ENCODE assay signal across 23 cellular contexts in genomic region chr4:94274912-94275311, GRCh38.
DNase-seq lines count a peak whose midpoint lies in the region; FAIRE-seq and TF ChIP-seq lines count a peak whose summit lies in the region.
"Had no signal": no experiment of that assay in that cellular context is flagged by ENCODE, and none has a peak within 500 bp of the region (broad histone marks: within the 10 kb centered on the region; RNA-seq: fewer than 3 reads in every experiment).

No MANE protein-coding gene starts in this region.

- no peak for FAIRE-seq in small intestine (lab: Jason Lieb, UNC)

- H3K27ac Mint-ChIP-seq in H9, result no peak overlapping the region
- H3K27ac Mint-ChIP-seq: T-cell had no signal

- DNase-seq in AG08395 (ENCODE audit: low spot score), result peak; percentile 52
- peak; percentile 43 for DNase-seq in HCEC 1CT
- DNase-seq in amniotic stem cell (lab: John Stamatoyannopoulos, UW), result peak; percentile 53
- DNase-seq in hepatic stellate cell (ENCODE audit: low spot score), result peak; percentile 37
- DNase-seq in small intestine, result no peak
- no peak for DNase-seq in activated T-cell treated with anti-CD3 and anti-CD28 coated beads, Interleukin-2, amount 50 U/mL, for 1 hour
- DNase-seq in H9, result no peak
- DNase-seq in activated T-cell treated with anti-CD3 and anti-CD28 coated beads for 4 hours, result no peak
- DNase-seq: activated CD4-positive, CD25-positive, alpha-beta regulatory T cell treated with anti-CD3 and anti-CD28 coated beads, Interleukin-2, amount 50 U/mL, for 72 hours; activated naive CD4-positive, alpha-beta T cell; activated T-cell treated with anti-CD3 and anti-CD28 coated beads, Interleukin-2, amount 50 U/mL, for 4 hours; amygdala; caudate nucleus; head of caudate nucleus; left cardiac atrium; MM.1S; NCI-H1436 treated with DMSO at 0.1 percent for 48 hours; NCI-H524 treated with DMSO at 0.1 percent for 48 hours; nucleus accumbens; Peyer's patch; substantia nigra; T-cell; upper lobe of right lung had no signal

- H3K9me3 ChIP-seq in small intestine (ENCODE audit: control insufficient read depth, low read depth), result no peaks in the 10 kb centered on the region
- H3K9me3 ChIP-seq in H9 (ENCODE audit: control insufficient read depth, low read depth, low read length), result no peaks in the 10 kb centered on the region
- H3K9me3 ChIP-seq: Peyer's patch, upper lobe of right lung had no signal

- peaks cover 0 to 4% of the 10 kb centered on the region in 2 donors for H3K36me3 ChIP-seq in small intestine (ENCODE audit: control insufficient read depth in 2 of 2, insufficient read depth in 2 of 2, low read length in 2 of 2)

- no peak overlapping the region for H3K27ac ChIP-seq in small intestine (ENCODE audit: low read depth in 1 of 2, low read length in 1 of 2)
- no peak overlapping the region for H3K27ac ChIP-seq in H9 (ENCODE audit: insufficient read length, low read depth, low read length)
- H3K27ac ChIP-seq: Peyer's patch, upper lobe of right lung had no signal

- WGBS in small intestine, 3 donors, result 94 to 98% (median 96%) methylated on average over 3 of the region's 3 CpGs
- no CpG with 5 or more reads among the region's 3 CpGs for WGBS in H9 (ENCODE audit: extremely low coverage, insufficient read length, low lambda C conversion rate)

- H4K5ac ChIP-seq in H9 (ENCODE audit: insufficient read length, low read depth, low read length), result no peak overlapping the region

- H3K4me2 ChIP-seq in H9 (ENCODE audit: insufficient read depth, insufficient read length, low read length), result no peak overlapping the region

- no peak overlapping the region for H4K8ac ChIP-seq in H9 (replicated peaks; ENCODE audit: insufficient read length, low read depth, low read length)

- H2BK5ac ChIP-seq in H9 (ENCODE audit: insufficient read length, low read length), result no peak overlapping the region

- H3K9ac ChIP-seq in H9 (ENCODE audit: extremely low read depth, insufficient read length, low read length), result no peak overlapping the region

- no peak overlapping the region for H2BK12ac ChIP-seq in H9 (ENCODE audit: insufficient read length, low read depth, low read length)

- no peaks in the 10 kb centered on the region for H3K79me1 ChIP-seq in H9 (ENCODE audit: insufficient read depth, low read depth, low read length, poor library complexity, severe bottlenecking)

- no peaks in the 10 kb centered on the region for H3K9me3 Mint-ChIP-seq in H9
- H3K9me3 Mint-ChIP-seq: activated T-cell treated with anti-CD3 and anti-CD28 coated beads, Interleukin-2, amount 50 U/mL, for 4 hours; T-cell had no signal

- H2AFZ ChIP-seq in H9 (ENCODE audit: low read length), result no peak overlapping the region

- H3K27me3 Mint-ChIP-seq in H9 (ENCODE audit: low read depth), result no peaks in the 10 kb centered on the region
- H3K27me3 Mint-ChIP-seq: T-cell had no signal

- no peak overlapping the region for H3K4me3 Mint-ChIP-seq in H9
- H3K4me3 Mint-ChIP-seq: activated T-cell treated with anti-CD3 and anti-CD28 coated beads, Interleukin-2, amount 50 U/mL, for 4 hours; T-cell had no signal

- H3T11ph ChIP-seq in H9 (ENCODE audit: low read length), result no peak overlapping the region

- H3K4me1 Mint-ChIP-seq in H9, result no peaks in the 10 kb centered on the region
- H3K4me1 Mint-ChIP-seq: T-cell had no signal

- H3K23me2 ChIP-seq in H9 (ENCODE audit: insufficient read length, low read depth, low read length, poor library complexity, severe bottlenecking), result no peaks in the 10 kb centered on the region

- TF ChIP-seq CTCF in H9 (conservative IDR thresholded peaks at IDR 0.05), result no peak

- H3K56ac ChIP-seq in H9 (ENCODE audit: insufficient read length, low read depth, low read length), result no peak overlapping the region

- H3K14ac ChIP-seq in H9 (ENCODE audit: insufficient read depth, low read length), result no peak overlapping the region

- H3K23ac ChIP-seq in H9 (ENCODE audit: insufficient read length, low read depth, low read length), result no peak overlapping the region

- H2BK120ac ChIP-seq in H9 (ENCODE audit: low read depth, low read length, poor library complexity, severe bottlenecking), result no peak overlapping the region

- no peak overlapping the region for H3K4ac ChIP-seq in H9 (ENCODE audit: low read depth, low read length)

- no peak overlapping the region for H3K18ac ChIP-seq in H9 (ENCODE audit: insufficient read length, low read depth, low read length)

- H3K4me3 ChIP-seq in small intestine (ENCODE audit: low read depth in 1 of 2, low read length in 2 of 2), result no peak overlapping the region
- H3K4me3 ChIP-seq: Peyer's patch, upper lobe of right lung had no signal

- H4K20me1 ChIP-seq in H9 (ENCODE audit: control insufficient read depth, insufficient read depth, insufficient read length), result no peaks in the 10 kb centered on the region

- no peak overlapping the region for H4K91ac ChIP-seq in H9 (ENCODE audit: insufficient read length, low read depth, low read length)

- no peak overlapping the region for H2BK15ac ChIP-seq in H9 (ENCODE audit: low read depth, low read length)

- H3K4me1 ChIP-seq in small intestine (ENCODE audit: control insufficient read depth in 2 of 2, insufficient read depth in 1 of 2, low read depth in 1 of 2, low read length in 1 of 2) (no peaks in the 10 kb centered on the region), H9 (ENCODE audit: insufficient read depth, low read length) (no peaks in the 10 kb centered on the region)
- H3K4me1 ChIP-seq: Peyer's patch, upper lobe of right lung had no signal

- H3K27me3 ChIP-seq in small intestine (ENCODE audit: control insufficient read depth in 2 of 2, insufficient read depth in 2 of 2, low read length in 2 of 2), result no peaks in the 10 kb centered on the region
- H3K27me3 ChIP-seq in H9 (ENCODE audit: insufficient read depth, low read length), result no peaks in the 10 kb centered on the region
- H3K27me3 ChIP-seq: Peyer's patch, upper lobe of right lung had no signal

- no peak overlapping the region for H2AK5ac ChIP-seq in H9 (ENCODE audit: insufficient read length, low read length)

- peaks cover 21 to 61% (median 60%) of the 10 kb centered on the region in 3 experiments; a peak in 6 of 7 replicates for H3K36me3 Mint-ChIP-seq in H9 (ENCODE audit: insufficient read depth in 1 of 3, low read depth in 3 of 3)

- no peak overlapping the region for H2BK20ac ChIP-seq in H9 (ENCODE audit: low read depth, low read length, poor library complexity, severe bottlenecking)

- H3K79me2 ChIP-seq in H9 (ENCODE audit: insufficient read depth, low read length), result no peaks in the 10 kb centered on the region

Comparison
In these comparisons a context has a peak if more than half of its experiments do, and no peak if none do; other contexts are left out.
1. DNase-seq: peak in AG08395 (single experiment), HCEC 1CT (single experiment), amniotic stem cell (single experiment) and hepatic stellate cell (single experiment); none in small intestine (single experiment), activated T-cell treated with anti-CD3 and anti-CD28 coated beads, Interleukin-2, amount 50 U/mL, for 1 hour (single experiment), H9 (single experiment) and activated T-cell treated with anti-CD3 and anti-CD28 coated beads for 4 hours (single experiment).